ENCODE assay signal across 8 cellular contexts in the genomic region with DNA sequence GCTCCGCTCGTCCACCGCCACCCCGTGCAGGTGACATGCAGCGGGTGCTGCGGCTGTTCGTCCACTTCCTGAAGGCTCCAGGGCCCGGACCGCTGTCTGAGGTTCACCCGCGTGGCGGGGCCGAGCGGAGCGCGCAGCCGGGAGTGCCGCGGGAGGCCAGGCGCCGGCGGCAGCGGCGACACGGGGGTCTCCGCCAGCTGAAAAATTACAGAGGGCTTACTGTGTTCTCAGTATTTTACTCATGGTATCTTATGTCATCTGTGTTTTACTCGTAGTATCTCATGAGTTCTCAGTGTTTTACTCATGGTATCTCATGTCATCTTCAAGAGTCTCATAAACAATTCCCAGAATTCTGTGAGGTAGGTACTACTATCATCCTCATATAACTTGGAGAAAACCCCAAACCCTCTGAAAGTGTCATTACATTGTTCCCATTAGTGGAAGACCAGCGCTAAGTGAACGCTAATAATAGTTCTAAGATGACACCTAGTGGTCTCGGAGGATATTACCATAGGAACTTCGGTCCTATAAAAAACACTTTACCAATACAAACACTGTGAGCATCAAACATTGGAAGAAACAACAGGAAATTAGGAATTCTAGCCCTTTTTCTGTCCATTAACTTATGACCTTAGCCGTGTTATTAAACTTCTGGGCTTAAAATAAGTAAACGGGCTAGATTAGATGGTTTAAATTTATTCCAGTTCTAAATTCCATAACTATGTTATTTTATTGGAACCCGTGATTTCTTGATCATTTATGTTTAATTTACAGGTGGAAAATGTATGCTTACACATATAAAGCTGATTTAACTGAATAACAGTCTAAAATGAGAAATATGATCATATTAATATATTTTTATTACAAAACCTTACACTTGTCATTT. TPM values are rescaled to one million over a fixed set of nuclear protein-coding genes. Genes with fewer than 3 reads are reported as not detected.
DNase-seq lines count a peak whose midpoint lies in the region; ATAC-seq and TF ChIP-seq lines count a peak whose summit lies in the region.

No MANE protein-coding gene starts in this region.

- peaks cover 1 to 4% of the 10 kb centered on the region in 2 donors for H3K27me3 Mint-ChIP-seq in CD4-positive, alpha-beta memory T cell

- H3K9me3 Mint-ChIP-seq in CD4-positive, alpha-beta memory T cell: no peaks in the 10 kb centered on the region

- CTCF ChIA-PET in CD4-positive, alpha-beta memory T cell (lab: Charles Lee; ENCODE audit: partially characterized antibody): interaction anchor here (0.9 to 3.7 kb wide), 8 partner anchors 91 to 324 kb away, joined by 3 to 36 read pairs (median 3); no protein-coding TSS in a partner anchor

- H3K36me3 ChIP-seq in CD4-positive, alpha-beta memory T cell (ENCODE audit: insufficient read depth, low read length): no peaks in the 10 kb centered on the region
- no peaks in the 10 kb centered on the region for H3K36me3 ChIP-seq in muscle layer of colon (ENCODE audit: insufficient read depth, low read length)
- no peaks in the 10 kb centered on the region for H3K36me3 ChIP-seq in tibial artery

- no peak overlapping the region for H3K9ac ChIP-seq in muscle layer of colon (ENCODE audit: low read length)

- TF ChIP-seq CTCF in epithelial cell of proximal tubule (conservative IDR thresholded peaks at IDR 0.05; ENCODE audit: low read depth, low read length) (peak; percentile 77), tibial artery (IDR thresholded peaks at IDR 0.05) (peak; percentile 73 to 87)

- peak overlapping the region; percentile 18 to 40 for H3K4me3 ChIP-seq in CD4-positive, alpha-beta memory T cell (ENCODE audit: low read length in 2 of 2)
- H3K4me3 ChIP-seq in epithelial cell of proximal tubule (ENCODE audit: low read depth, low read length) (peak overlapping the region; percentile 48), muscle layer of colon (ENCODE audit: low read depth in 1 of 2, low read length in 2 of 2) (peak overlapping the region; percentile 39 to 42), tibial artery (peak overlapping the region; percentile 11 to 39)

- H3K27ac Mint-ChIP-seq in CD4-positive, alpha-beta memory T cell: peak overlapping the region in 2 of 7 donors; percentile 57 to 60

- H3K9me3 ChIP-seq in CD4-positive, alpha-beta memory T cell (ENCODE audit: control insufficient read depth in 1 of 2, low read length in 2 of 2): no peaks in the 10 kb centered on the region
- no peaks in the 10 kb centered on the region for H3K9me3 ChIP-seq in muscle layer of colon (ENCODE audit: low read length)
- no peaks in the 10 kb centered on the region for H3K9me3 ChIP-seq in tibial artery

- H3K27me3 ChIP-seq in CD4-positive, alpha-beta memory T cell (ENCODE audit: insufficient read depth, low read length): no peaks in the 10 kb centered on the region
- H3K27me3 ChIP-seq in muscle layer of colon (ENCODE audit: control insufficient read depth in 1 of 2, insufficient read depth in 2 of 2, low read length in 2 of 2): no peaks in the 10 kb centered on the region
- H3K27me3 ChIP-seq in tibial artery: peaks cover 0 to 12% of the 10 kb centered on the region in 2 donors

- H3K4me1 Mint-ChIP-seq in CD4-positive, alpha-beta memory T cell: peaks cover 3 to 5% (median 4%) of the 10 kb centered on the region in 4 donors

- peaks cover 7% of the 10 kb centered on the region for H3K4me1 ChIP-seq in CD4-positive, alpha-beta memory T cell (ENCODE audit: insufficient read depth, low read length)
- H3K4me1 ChIP-seq in muscle layer of colon (ENCODE audit: insufficient read depth, low read length): no peaks in the 10 kb centered on the region
- peaks cover 0 to 7% (median 5%) of the 10 kb centered on the region in 4 donors for H3K4me1 ChIP-seq in tibial artery

- intact Hi-C loops in CD4-positive, alpha-beta memory T cell (cut with micrococcal nuclease): loop anchor here (1.0 to 10.0 kb wide), 5 partner anchors 61 to 860 kb away; partner anchors contain the start of genes ATG2B and GSKIP
- intact Hi-C loops in tibial artery (cut with DNase I; ENCODE audit: low total_unique reads): loop anchor here (5.0 kb wide), 1 partner anchor 127 kb away; no protein-coding TSS in a partner anchor

- no peak overlapping the region for H3K27ac ChIP-seq in CD4-positive, alpha-beta memory T cell (ENCODE audit: low read depth, low read length)
- no peak overlapping the region for H3K27ac ChIP-seq in muscle layer of colon (ENCODE audit: low read depth, low read length)
- H3K27ac ChIP-seq in tibial artery: no peak overlapping the region

- POLR2A ChIA-PET in CD4-positive, alpha-beta memory T cell (lab: Charles Lee; ENCODE audit: partially characterized antibody): no interaction called here

- H3K36me3 Mint-ChIP-seq in CD4-positive, alpha-beta memory T cell: no peaks in the 10 kb centered on the region

- H3K4me3 Mint-ChIP-seq in CD4-positive, alpha-beta memory T cell: peak overlapping the region; percentile 49 to 95 (median 80)

- DNase-seq in CD4-positive, alpha-beta memory T cell: peak in 4 of 5 donors; percentile 52 to 60 (median 56)
- DNase-seq in NCI-H446 (lab: John Stamatoyannopoulos, UW): peak; percentile 20 to 84
- DNase-seq in activated CD4-positive, alpha-beta T cell treated with anti-CD3 and anti-CD28 coated beads, Interleukin-2, amount 50 U/mL, for 48 hours: peak; percentile 26 to 30
- peak; percentile 42 for DNase-seq in epithelial cell of proximal tubule (ENCODE audit: low read depth)
- DNase-seq in tibial artery: peak in 1 of 2 donors; percentile 21

- peak; percentile 69 for ATAC-seq in GM19025 (IDR thresholded peaks at IDR 0.05; ENCODE audit: low read depth, unreplicated experiment)
- peak; percentile 83 for ATAC-seq in HG03378 (IDR thresholded peaks at IDR 0.05; ENCODE audit: unreplicated experiment)

RNA-seq across cellular contexts. Expression of gene AK7, which starts 32.4 kb away (rescaled TPM):
- total RNA-seq in CD4-positive, alpha-beta memory T cell: under 1 TPM; 0.47 to 0.53 TPM
- under 1 TPM in 1 of 2 donors, not detected in 1; 0.08 TPM for polyA plus RNA-seq in CD4-positive, alpha-beta memory T cell
- 3.0 and 4.9 TPM in 2 replicates for total RNA-seq in epithelial cell of proximal tubule
